In the genomic region with DNA sequence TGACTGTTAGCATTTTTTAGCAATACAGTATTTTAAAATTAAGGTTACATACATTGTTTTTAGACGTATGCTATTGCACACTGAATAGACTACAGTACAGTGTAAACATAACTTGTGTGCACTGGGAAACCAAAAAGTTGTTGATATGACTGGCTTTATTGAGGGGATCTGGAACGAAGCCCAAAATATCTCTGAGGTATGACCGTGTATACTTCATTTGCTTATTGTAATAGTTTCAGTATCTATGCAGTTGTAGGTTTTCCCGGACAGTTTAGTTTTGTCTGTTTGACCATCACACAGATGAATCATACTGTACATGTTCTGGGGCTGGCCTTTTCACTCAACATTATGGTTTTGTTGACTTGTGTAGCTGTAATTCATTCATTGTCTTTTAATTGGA, we compare ENCODE assay signal across 8 cellular contexts. TPM values are rescaled to one million over a fixed set of nuclear protein-coding genes. Genes with fewer than 3 reads are reported as not detected.
DNase-seq lines count a peak whose midpoint lies in the region; ATAC-seq and TF ChIP-seq lines count a peak whose summit lies in the region.

No MANE protein-coding gene starts in this region.

- H3K27me3 Mint-ChIP-seq in natural killer cell (ENCODE audit: low read depth in 2 of 2) = peaks cover 0 to 8% of the 10 kb centered on the region in 2 donors

- no peak overlapping the region for H3K27ac Mint-ChIP-seq in natural killer cell

- ATAC-seq in GM18502 (IDR thresholded peaks at IDR 0.05; ENCODE audit: poor library complexity, unreplicated experiment) (peak; percentile 73), GM21619 (IDR thresholded peaks at IDR 0.05; ENCODE audit: unreplicated experiment) (peak; percentile 83), HG03025 (IDR thresholded peaks at IDR 0.05; ENCODE audit: low FRiP score, unreplicated experiment) (no peak), natural killer cell (no peak), Right ventricle myocardium inferior (no peak)

- intact Hi-C loops in natural killer cell (cut with micrococcal nuclease) (no loop called here), Right ventricle myocardium inferior (cut with DNase I) (loop anchor here (5.0 kb wide), 1 partner anchor 159 kb away; no protein-coding TSS in a partner anchor)

- no peaks in the 10 kb centered on the region for H3K36me3 Mint-ChIP-seq in natural killer cell

- no peak overlapping the region for H3K4me3 Mint-ChIP-seq in natural killer cell

- peak; percentile 78 for DNase-seq in M059J (ENCODE audit: low read depth)
- peak; percentile 35 for DNase-seq in fibroblast of the aortic adventitia (ENCODE audit: low read depth)
- DNase-seq in SK-N-DZ (ENCODE audit: low spot score) = no peak
- no peak for DNase-seq in natural killer cell
- no peak for DNase-seq in Right ventricle myocardium inferior (ENCODE audit: missing footprints)

- no peak overlapping the region for H3K4me3 ChIP-seq in fibroblast of the aortic adventitia (ENCODE audit: low read depth, low read length)

- TF ChIP-seq CTCF in fibroblast of the aortic adventitia (IDR thresholded peaks at IDR 0.05; ENCODE audit: insufficient read depth, low read length) (no peak), natural killer cell (IDR thresholded peaks at IDR 0.05) (no peak)

- H3K4me1 Mint-ChIP-seq in natural killer cell = no peaks in the 10 kb centered on the region

- no peaks in the 10 kb centered on the region for H3K9me3 Mint-ChIP-seq in natural killer cell

RNA-seq across cellular contexts. Expression of a gene that starts 6.9 kb away (rescaled TPM):
- 0.76 and 2.3 TPM in 2 replicates for total RNA-seq in M059J (2014; rRNA removed; shearing (Covaris generic))
- total RNA-seq in fibroblast of the aortic adventitia (ENCODE audit: low replicate concordance) (3.3 and 3.8 TPM in 2 replicates), natural killer cell (under 1 TPM; 0.54 to 0.77 (median 0.63) TPM), Right ventricle myocardium inferior (3.2 TPM)
- polyA plus RNA-seq in SK-N-DZ (2014; cell fraction: cytosol; rRNA removed) = 8.0 and 8.6 TPM in 2 replicates
- 3.9 and 5.5 TPM in 2 replicates for polyA plus RNA-seq in SK-N-DZ (2014; cell fraction: nucleus; rRNA removed)

RNA-seq across cellular contexts. Expression of a gene that starts 11.3 kb away (rescaled TPM):
- 51.0 and 73.4 TPM in 2 replicates for total RNA-seq in M059J (2014; rRNA removed; shearing (Covaris generic))
- total RNA-seq in fibroblast of the aortic adventitia (ENCODE audit: low replicate concordance) (37.9 and 62.0 TPM in 2 replicates), natural killer cell (10 to 100 TPM; 49.3 to 56.6 (median 55.8) TPM), Right ventricle myocardium inferior (16.8 TPM)
- polyA plus RNA-seq in SK-N-DZ (2014; cell fraction: cytosol; rRNA removed) = 108 and 112 TPM in 2 replicates
- 131 and 134 TPM in 2 replicates for polyA plus RNA-seq in SK-N-DZ (2014; cell fraction: nucleus; rRNA removed)

RNA-seq across cellular contexts. Expression of a gene that starts 18.7 kb away (rescaled TPM):
- total RNA-seq in M059J (2014; rRNA removed; shearing (Covaris generic)) = 2.9 and 3.3 TPM in 2 replicates
- total RNA-seq in fibroblast of the aortic adventitia (ENCODE audit: low replicate concordance) (4.4 and 48.2 TPM in 2 replicates), natural killer cell (1 to 10 TPM in 2 of 3 donors, under 1 TPM in 1; 0.55 to 1.3 (median 1.0) TPM), Right ventricle myocardium inferior (8.9 TPM)
- polyA plus RNA-seq in SK-N-DZ (2014; cell fraction: cytosol; rRNA removed) = 2.2 TPM in 1 of 2 replicates, not detected in the other
- 0.19 TPM in 1 of 2 replicates, not detected in the other for polyA plus RNA-seq in SK-N-DZ (2014; cell fraction: nucleus; rRNA removed)

RNA-seq across cellular contexts. Expression of a gene that starts 30.0 kb away (rescaled TPM):
- total RNA-seq in M059J (2014; rRNA removed; shearing (Covaris generic)) = 0.20 TPM in 1 of 2 replicates, not detected in the other
- total RNA-seq in fibroblast of the aortic adventitia (ENCODE audit: low replicate concordance) (0.27 TPM in 1 of 2 replicates, not detected in the other), natural killer cell (under 1 TPM in 1 of 3 donors, not detected in 2; 0.48 TPM), Right ventricle myocardium inferior (not detected)
- polyA plus RNA-seq in SK-N-DZ (2014; cell fraction: cytosol; rRNA removed) = 0.07 and 0.14 TPM in 2 replicates
- not detected in 2 replicates for polyA plus RNA-seq in SK-N-DZ (2014; cell fraction: nucleus; rRNA removed)

RNA-seq across cellular contexts. Expression of a gene that starts 37.1 kb away (rescaled TPM):
- 7.8 and 8.4 TPM in 2 replicates for total RNA-seq in M059J (2014; rRNA removed; shearing (Covaris generic))
- total RNA-seq in fibroblast of the aortic adventitia (ENCODE audit: low replicate concordance) (32.9 and 39.1 TPM in 2 replicates), natural killer cell (under 1 TPM in 1 of 3 donors, not detected in 2; 0.45 TPM), Right ventricle myocardium inferior (8.8 TPM)
- polyA plus RNA-seq in SK-N-DZ (2014; cell fraction: cytosol; rRNA removed) = not detected in 2 replicates
- 0.42 TPM in 1 of 2 replicates, not detected in the other for polyA plus RNA-seq in SK-N-DZ (2014; cell fraction: nucleus; rRNA removed)

Comparison
In these comparisons a context has a peak if more than half of its experiments do, and no peak if none do; other contexts are left out.
1. ATAC-seq: peak in GM18502 (single experiment) and GM21619 (single experiment); none in HG03025 (single experiment), natural killer cell (0 of 3) and Right ventricle myocardium inferior (single experiment).
2. DNase-seq: peak in M059J (single experiment) and fibroblast of the aortic adventitia (single experiment); none in SK-N-DZ (single experiment), natural killer cell (single experiment) and Right ventricle myocardium inferior (single experiment).